In genomic region chr18:21242141-21243040, GRCh38 we compare ENCODE assay signal across 9 cellular contexts. TPM values are rescaled to one million over a fixed set of nuclear protein-coding genes. Genes with fewer than 3 reads are reported as not detected.
A peak's percentile ranks its signal among the peaks of the same experiment; 100 is the strongest.
DNase-seq lines count a peak whose midpoint lies in the region; ATAC-seq and TF ChIP-seq lines count a peak whose summit lies in the region.
"Had no signal": no experiment of that assay in that cellular context is flagged by ENCODE, and none has a peak within 500 bp of the region (broad histone marks: within the 10 kb centered on the region; RNA-seq: fewer than 3 reads in every experiment).

Gene GREB1L (plus strand): TSS chr18:21242232. CDS start chr18:21383519, 141,287 bp downstream.

- H3K27ac Mint-ChIP-seq in mesothelial cell of epicardium: peak within 1 kb of the TSS; percentile 82

- H3K4me1 ChIP-seq in SJSA1 (replicated peaks): peaks cover 10% of the 10 kb centered on the region

- peaks cover 52% of the 10 kb centered on the region for H3K27me3 ChIP-seq in SJSA1 (replicated peaks)

- peak; percentile 79 for DNase-seq in Daoy (ENCODE audit: low read depth)
- peak; percentile 48 to 49 for DNase-seq in SJSA1 (ENCODE audit: low read depth in 1 of 2, low spot score in 2 of 2)
- peak; percentile 76 for DNase-seq in epithelial cell of esophagus (ENCODE audit: low read depth)
- peak; percentile 71 to 86 for DNase-seq in mesothelial cell of epicardium (ENCODE audit: low spot score in 2 of 2, unreplicated experiment in 2 of 2)
- peak; percentile 57 for DNase-seq in superior temporal gyrus (ENCODE audit: extremely low spot score)
- DNase-seq in GM19240 (ENCODE audit: insufficient read length, low spot score): no peak

- TF ChIP-seq CTCF in epithelial cell of esophagus (IDR thresholded peaks at IDR 0.05; ENCODE audit: insufficient read depth, low read depth, low read length, missing control alignments) (peak; percentile 15), mesothelial cell of epicardium (IDR thresholded peaks at IDR 0.05; ENCODE audit: unreplicated experiment) (peak; percentile 22)

- ATAC-seq in HG03159 (IDR thresholded peaks at IDR 0.05; ENCODE audit: unreplicated experiment): peak; percentile 61
- no peak for ATAC-seq in HG02884 (IDR thresholded peaks at IDR 0.05; ENCODE audit: unreplicated experiment)

- H3K4me3 Mint-ChIP-seq in mesothelial cell of epicardium: peak within 1 kb of the TSS; percentile 84

- no peaks in the 10 kb centered on the region for H3K36me3 ChIP-seq in SJSA1

- peaks cover 29% of the 10 kb centered on the region for H3K4me1 Mint-ChIP-seq in mesothelial cell of epicardium

- no peaks in the 10 kb centered on the region for H3K9me3 Mint-ChIP-seq in mesothelial cell of epicardium

- H3K27ac ChIP-seq in SJSA1: no peak within 1 kb of the TSS

- H3K9me3 ChIP-seq in SJSA1 (replicated peaks): 0 out of 2 replicates have a peak, but pooled peaks cover 2% of the 10 kb centered on the region

- H3K27me3 Mint-ChIP-seq in mesothelial cell of epicardium (ENCODE audit: low read depth): peaks cover 10% of the 10 kb centered on the region

- no peaks in the 10 kb centered on the region for H3K36me3 Mint-ChIP-seq in mesothelial cell of epicardium

- H3K4me3 ChIP-seq in SJSA1 (peak within 1 kb of the TSS; percentile 50), epithelial cell of esophagus (ENCODE audit: low read length) (peak within 1 kb of the TSS; percentile 54)

RNA-seq across cellular contexts. Expression of gene GREB1L, which starts in this region (rescaled TPM):
- total RNA-seq in Daoy (2014; rRNA removed; shearing (Covaris generic)): 1.7 and 5.7 TPM in 2 replicates
- total RNA-seq in SJSA1 (2014; rRNA removed; shearing (Covaris generic)): 0.81 and 1.2 TPM in 2 replicates
- 23.0 to 25.5 TPM (median 25.3 TPM) in 3 replicates for total RNA-seq in mesothelial cell of epicardium
- total RNA-seq: activated CD8-positive, alpha-beta memory T cell treated with anti-CD3 and anti-CD28 coated beads for 36 hours had no signal
